In genomic region chr1:204314209-204314892, GRCh38 we compare ENCODE assay signal across 11 cellular contexts. TPM values are rescaled to one million over a fixed set of nuclear protein-coding genes. Genes with fewer than 3 reads are reported as not detected.
DNase-seq lines count a peak whose midpoint lies in the region; ATAC-seq and TF ChIP-seq lines count a peak whose summit lies in the region.
"Had no signal": no experiment of that assay in that cellular context is flagged by ENCODE, and none has a peak within 500 bp of the region (broad histone marks: within the 10 kb centered on the region; RNA-seq: fewer than 3 reads in every experiment).

No MANE protein-coding gene starts in this region.

- no peaks in the 10 kb centered on the region for H3K4me1 ChIP-seq in OCI-LY7 (ENCODE audit: insufficient read depth, low read length, poor library complexity, severe bottlenecking)

- no TSS peak for BruUV-seq in OCI-LY7 (replicated peaks; lab: Mats Ljungman, UMichigan)

- POLR2A ChIA-PET in OCI-LY7 (lab: Charles Lee) = interaction anchor here (0.6 kb wide), 1 partner anchor 493 kb away, joined by 5 read pairs; no protein-coding TSS in a partner anchor

- no peaks in the 10 kb centered on the region for H3K36me3 ChIP-seq in OCI-LY7 (ENCODE audit: insufficient read depth, low read length)

- TF ChIP-seq CTCF in OCI-LY7 (conservative IDR thresholded peaks at IDR 0.05; ENCODE audit: low read length) = no peak

- no peak overlapping the region for H3K4me3 ChIP-seq in OCI-LY7 (ENCODE audit: low read depth, low read length, poor library complexity, severe bottlenecking)

- no peaks in the 10 kb centered on the region for H3K9me2 ChIP-seq in OCI-LY7 (ENCODE audit: insufficient read depth, low read length)

- H4K20me1 ChIP-seq in OCI-LY7 (ENCODE audit: insufficient read depth, low read length) = no peaks in the 10 kb centered on the region

- intact Hi-C loops in OCI-LY7 (cut with micrococcal nuclease; ENCODE audit: unreplicated experiment) = no loop called here

- H3K4me2 ChIP-seq in OCI-LY7 (ENCODE audit: low read length) = no peak overlapping the region

- DNase-seq in COR-L47 (lab: John Stamatoyannopoulos, UW) (peak; percentile 58), NCI-H128 (lab: John Stamatoyannopoulos, UW; ENCODE audit: unreplicated experiment) (peak; percentile 84), OCI-LY7 (ENCODE audit: low spot score) (peak; percentile 26), left kidney (ENCODE audit: low read depth, low spot score) (peak; percentile 64), NCI-H524 (lab: John Stamatoyannopoulos, UW) (no peak), AG08395 (ENCODE audit: low spot score) (no peak)
- DNase-seq: activated CD4-positive, alpha-beta T cell treated with anti-CD3 and anti-CD28 coated beads for 36 hours; CD8-positive, alpha-beta T cell; SIG-M5 had no signal

- CTCF ChIA-PET in OCI-LY7 (lab: Charles Lee; ENCODE audit: unreplicated experiment) = interaction anchor here (0.6 kb wide), 1 partner anchor 1700 kb away, joined by 3 read pairs; no protein-coding TSS in a partner anchor

- no peak overlapping the region for H2AFZ ChIP-seq in OCI-LY7 (ENCODE audit: low read length)

- H3K79me2 ChIP-seq in OCI-LY7 (ENCODE audit: insufficient read depth, low read depth, low read length) = no peaks in the 10 kb centered on the region

- H3K27ac ChIP-seq in OCI-LY7 (ENCODE audit: low read depth, low read length, poor library complexity, severe bottlenecking) = no peak overlapping the region

- no peaks in the 10 kb centered on the region for H3K9me3 ChIP-seq in OCI-LY7 (ENCODE audit: low read length)

- ATAC-seq in GM19035 (IDR thresholded peaks at IDR 0.05; ENCODE audit: unreplicated experiment) (no peak), HG03045 (IDR thresholded peaks at IDR 0.05; ENCODE audit: unreplicated experiment) (no peak)
- ATAC-seq: activated CD4-positive, alpha-beta T cell treated with anti-CD3 and anti-CD28 coated beads for 36 hours; CD8-positive, alpha-beta T cell had no signal

RNA-seq across cellular contexts. Expression of gene PLEKHA6, which starts 45.4 kb away (rescaled TPM):
- not detected in 2 replicates for total RNA-seq in OCI-LY7 (2014; rRNA removed; shearing (Covaris generic))
- total RNA-seq in OCI-LY7 (2022) = not detected in 2 replicates

Comparison
In these comparisons a context has a peak if more than half of its experiments do, and no peak if none do; other contexts are left out.
1. DNase-seq: peak in COR-L47 (single experiment), NCI-H128 (single experiment), OCI-LY7 (single experiment) and left kidney (single experiment); none in NCI-H524 (0 of 2) and AG08395 (single experiment).